In genomic region chr16:72313903-72314302, GRCh38 we compare ENCODE assay signal across 14 cellular contexts.
DNase-seq lines count a peak whose midpoint lies in the region; ATAC-seq and TF ChIP-seq lines count a peak whose summit lies in the region.
"Had no signal": no experiment of that assay in that cellular context is flagged by ENCODE, and none has a peak within 500 bp of the region (broad histone marks: within the 10 kb centered on the region; RNA-seq: fewer than 3 reads in every experiment).

No MANE protein-coding gene starts in this region.

- H4K5ac ChIP-seq in IMR-90 (ENCODE audit: low read depth, low read length): no peak overlapping the region

- H3K4me2 ChIP-seq in IMR-90 (ENCODE audit: low read depth, low read length) (peak overlapping the region; percentile 58; the same call in 1 of the 2 replicates), mesenchymal stem cell (ENCODE audit: low read length, poor library complexity, severe bottlenecking) (no peak overlapping the region)
- H3K4me2 ChIP-seq: BLaER1 treated with 17β-estradiol and CSF1 and Interleukin-3, amounts not matched to agents 10 nM and 100 nM had no signal

- H3K36me3 ChIP-seq in IMR-90 (ENCODE audit: control insufficient read depth, insufficient read depth, low read length): no peaks in the 10 kb centered on the region
- no peaks in the 10 kb centered on the region for H3K36me3 ChIP-seq in mesenchymal stem cell (ENCODE audit: control insufficient read depth in 1 of 2, insufficient read depth in 2 of 2, low read depth in 1 of 2, low read length in 2 of 2)

- H3K9me3 ChIP-seq in IMR-90 (ENCODE audit: control insufficient read depth, insufficient read depth, low read length) (0 out of 2 replicates have a peak, but pooled peaks cover 2% of the 10 kb centered on the region), mesenchymal stem cell (ENCODE audit: control insufficient read depth, low read length) (peaks cover 6% of the 10 kb centered on the region)

- in situ Hi-C loops in IMR-90 (cut with MboI; ENCODE audit: low sequenced_read_pairs): no loop called here

- H3K4me1 Mint-ChIP-seq in progenitor cell of endocrine pancreas (ENCODE audit: low read depth): peaks cover 5% of the 10 kb centered on the region
- H3K4me1 Mint-ChIP-seq: B cell; CD8-positive, alpha-beta memory T cell had no signal

- peak; percentile 58 for ATAC-seq in IMR-90 (ENCODE audit: low read depth)
- ATAC-seq: K562 had no signal

- H3K14ac ChIP-seq in IMR-90 (replicated peaks; ENCODE audit: low read depth, low read length) (no peak overlapping the region), mesenchymal stem cell (ENCODE audit: low read length in 2 of 2) (no peak overlapping the region)

- intact Hi-C loops in IMR-90 (cut with micrococcal nuclease): no loop called here

- H4K20me1 ChIP-seq in IMR-90 (ENCODE audit: insufficient read depth, low read length): no peaks in the 10 kb centered on the region
- H4K20me1 ChIP-seq: BLaER1 treated with 17β-estradiol and CSF1 and Interleukin-3, amounts not matched to agents 10 nM and 100 nM had no signal

- H3K4ac ChIP-seq in IMR-90 (ENCODE audit: low read depth, low read length) (no peak overlapping the region), mesenchymal stem cell (ENCODE audit: low read depth in 1 of 2, low read length in 2 of 2) (no peak overlapping the region)

- H2BK5ac ChIP-seq in IMR-90 (ENCODE audit: low read depth, low read length, poor library complexity, severe bottlenecking): no peak overlapping the region
- H2BK5ac ChIP-seq in mesenchymal stem cell (ENCODE audit: low read depth, low read length, poor library complexity, severe bottlenecking): no peak overlapping the region

- no peak overlapping the region for H3K27ac ChIP-seq in IMR-90 (ENCODE audit: insufficient read depth, low read length)
- no peak overlapping the region for H3K27ac ChIP-seq in mesenchymal stem cell (ENCODE audit: low read length, poor library complexity, severe bottlenecking)
- H3K27ac ChIP-seq: BLaER1 treated with 17β-estradiol and CSF1 and Interleukin-3, amounts not matched to agents 10 nM and 100 nM had no signal

- POLR2A ChIA-PET in IMR-90 (lab: Charles Lee; ENCODE audit: unreplicated experiment): no interaction called here

- H2BK15ac ChIP-seq in IMR-90 (ENCODE audit: low read depth, low read length): no peak overlapping the region
- no peak overlapping the region for H2BK15ac ChIP-seq in mesenchymal stem cell (ENCODE audit: low read depth, poor library complexity, severe bottlenecking)

- no peaks in the 10 kb centered on the region for H3K79me1 ChIP-seq in IMR-90 (ENCODE audit: low read depth in 1 of 2, low read length in 2 of 2)
- H3K79me1 ChIP-seq in mesenchymal stem cell (replicated peaks; ENCODE audit: low read length, poor library complexity, severe bottlenecking): no peaks in the 10 kb centered on the region

- H3K36me3 Mint-ChIP-seq in progenitor cell of endocrine pancreas (ENCODE audit: insufficient read depth): peaks cover 9% of the 10 kb centered on the region

- H3K9me3 Mint-ChIP-seq in progenitor cell of endocrine pancreas (ENCODE audit: low read depth): peaks cover 23% of the 10 kb centered on the region

- TF ChIP-seq RAD21 in IMR-90 (IDR thresholded peaks at IDR 0.05; ENCODE audit: low read length): no peak

- H3K4me3 ChIP-seq in IMR-90 (ENCODE audit: insufficient read depth, low read depth, low read length): no peak overlapping the region
- H3K4me3 ChIP-seq in mesenchymal stem cell (ENCODE audit: insufficient read depth in 1 of 2, low read depth in 1 of 2, low read length in 2 of 2): no peak overlapping the region
- H3K4me3 ChIP-seq: BLaER1 treated with 17β-estradiol and CSF1 and Interleukin-3, amounts not matched to agents 10 nM and 100 nM; K562 had no signal

- H3K18ac ChIP-seq in IMR-90 (ENCODE audit: low read depth, low read length) (0 out of 2 replicates have a peak overlapping the region, but pooled peaks have one; percentile 25), mesenchymal stem cell (ENCODE audit: low read depth in 1 of 2, low read length in 2 of 2) (no peak overlapping the region)

- H2BK12ac ChIP-seq in mesenchymal stem cell (ENCODE audit: low read length in 2 of 2): no peak overlapping the region

- H2BK120ac ChIP-seq in IMR-90 (ENCODE audit: low read depth, low read length) (no peak overlapping the region), mesenchymal stem cell (ENCODE audit: low read depth, low read length) (no peak overlapping the region)

- H4K91ac ChIP-seq in IMR-90 (ENCODE audit: insufficient read depth, low read depth, low read length) (no peak overlapping the region), mesenchymal stem cell (ENCODE audit: low read length) (no peak overlapping the region)

- no CpG with 5 or more reads among the region's 2 CpGs for WGBS in IMR-90 (ENCODE audit: extremely low coverage in 2 of 2, insufficient read length in 1 of 2), 2 experiments
- 88% methylated on average over 1 of the region's 2 CpGs for WGBS in mesenchymal stem cell

- dilution Hi-C loops in IMR-90 (cut with HindIII; ENCODE audit: low sequenced_read_pairs, unreplicated experiment): no loop called here

- H3K56ac ChIP-seq in IMR-90 (ENCODE audit: extremely low read depth, insufficient read depth, low read length): no peak overlapping the region

- H2AK9ac ChIP-seq in IMR-90 (replicated peaks; ENCODE audit: low read depth, low read length, poor library complexity): no peak overlapping the region

- H3K4me3 Mint-ChIP-seq in progenitor cell of endocrine pancreas (ENCODE audit: low read depth): no peak overlapping the region
- H3K4me3 Mint-ChIP-seq: B cell; CD8-positive, alpha-beta memory T cell; H9 had no signal

- TF ChIP-seq POLR2A in IMR-90 (IDR thresholded peaks at IDR 0.05; ENCODE audit: low read depth, low read length): no peak

- H4K8ac ChIP-seq in IMR-90 (ENCODE audit: low read depth in 2 of 2, low read length in 2 of 2) (no peak overlapping the region), mesenchymal stem cell (ENCODE audit: low read length) (no peak overlapping the region)

- H3K27me3 ChIP-seq in IMR-90 (ENCODE audit: control insufficient read depth, insufficient read depth, low read length) (no peaks in the 10 kb centered on the region), mesenchymal stem cell (ENCODE audit: control insufficient read depth in 1 of 2, insufficient read depth in 1 of 2, low read length in 2 of 2) (no peaks in the 10 kb centered on the region)
- H3K27me3 ChIP-seq: BLaER1 treated with 17β-estradiol and CSF1 and Interleukin-3, amounts not matched to agents 10 nM and 100 nM had no signal

- no peaks in the 10 kb centered on the region; the same call in 1 of the 2 replicates for H3K9me1 ChIP-seq in IMR-90 (ENCODE audit: insufficient read depth, low read length)

- no peaks in the 10 kb centered on the region for H3K27me3 Mint-ChIP-seq in progenitor cell of endocrine pancreas
- H3K27me3 Mint-ChIP-seq: B cell; CD8-positive, alpha-beta memory T cell had no signal

- no TSS peak for BruUV-seq in IMR-90 (replicated peaks; lab: Mats Ljungman, UMichigan)

- H2BK20ac ChIP-seq in IMR-90 (ENCODE audit: low read depth, low read length): no peak overlapping the region

- peaks cover 2% of the 10 kb centered on the region for H3K4me1 ChIP-seq in IMR-90 (ENCODE audit: control insufficient read depth, insufficient read depth, low read length)
- no peaks in the 10 kb centered on the region for H3K4me1 ChIP-seq in mesenchymal stem cell (ENCODE audit: control insufficient read depth, insufficient read depth, low read depth, low read length)

- CTCF ChIA-PET in IMR-90 (lab: Yijun Ruan, JAX): no interaction called here

- no peak overlapping the region for H2AFZ ChIP-seq in IMR-90 (replicated peaks; ENCODE audit: low read length, poor library complexity)
- no peak overlapping the region for H2AFZ ChIP-seq in mesenchymal stem cell (ENCODE audit: low read depth, low read length)

- no peak for TF ChIP-seq CTCF in IMR-90 (conservative IDR thresholded peaks at IDR 0.05; ENCODE audit: low read depth, low read length)
- TF ChIP-seq CTCF in progenitor cell of endocrine pancreas (IDR thresholded peaks at IDR 0.05; ENCODE audit: unreplicated experiment): no peak

- no peak overlapping the region for H3K9ac ChIP-seq in IMR-90 (ENCODE audit: low read depth, low read length)
- no peak overlapping the region for H3K9ac ChIP-seq in mesenchymal stem cell (ENCODE audit: low read length)
- H3K9ac ChIP-seq: BLaER1 treated with 17β-estradiol and CSF1 and Interleukin-3, amounts not matched to agents 10 nM and 100 nM had no signal

- H2AK5ac ChIP-seq in IMR-90 (ENCODE audit: low read depth, low read length): no peak overlapping the region
- H2AK5ac ChIP-seq in mesenchymal stem cell (ENCODE audit: low read length, severe bottlenecking): no peak overlapping the region

- DNase-seq in IMR-90: no peak
- peak; percentile 9 for DNase-seq in fibroblast of gingiva (ENCODE audit: low read depth)
- DNase-seq in mesenchymal stem cell: peak; percentile 15
- DNase-seq in activated CD4-positive, CD25-positive, alpha-beta regulatory T cell treated with anti-CD3 and anti-CD28 coated beads, Interleukin-2, amount 50 U/mL, for 72 hours: no peak
- no peak for DNase-seq in GM19238 (ENCODE audit: insufficient read length, low spot score)
- DNase-seq in progenitor cell of endocrine pancreas (ENCODE audit: low spot score, unreplicated experiment): no peak
- DNase-seq: CD8-positive, alpha-beta memory T cell; COR-L47; DMS 273 treated with DMSO at 0.1 percent for 48 hours; GF-D8; H9 had no signal

- H3K27ac Mint-ChIP-seq in progenitor cell of endocrine pancreas: no peak overlapping the region
- H3K27ac Mint-ChIP-seq: B cell; CD8-positive, alpha-beta memory T cell; H9 had no signal

- no peak overlapping the region for H3K23ac ChIP-seq in IMR-90 (ENCODE audit: low read depth, low read length)
- no peak overlapping the region for H3K23ac ChIP-seq in mesenchymal stem cell (ENCODE audit: low read length in 2 of 2)

TF ChIP-seq in IMR-90, 13 proteins besides CTCF, POLR2A, EP300 and RAD21 (continues in another document):
- TF ChIP-seq ELK1 (IDR thresholded peaks at IDR 0.05; ENCODE audit: borderline replicate concordance, low read depth, low read length) (no peak), BHLHE40 (IDR thresholded peaks at IDR 0.05; ENCODE audit: low read depth, low read length) (no peak), FOS (IDR thresholded peaks at IDR 0.05; ENCODE audit: low read depth, low read length) (no peak)

Comparison
In these comparisons a context has a peak if more than half of its experiments do, and no peak if none do; other contexts are left out.
1. DNase-seq: peak in fibroblast of gingiva (single experiment) and mesenchymal stem cell (single experiment); none in IMR-90 (single experiment), activated CD4-positive, CD25-positive, alpha-beta regulatory T cell treated with anti-CD3 and anti-CD28 coated beads, Interleukin-2, amount 50 U/mL, for 72 hours (single experiment), GM19238 (single experiment) and progenitor cell of endocrine pancreas (single experiment).